In the genomic region with DNA sequence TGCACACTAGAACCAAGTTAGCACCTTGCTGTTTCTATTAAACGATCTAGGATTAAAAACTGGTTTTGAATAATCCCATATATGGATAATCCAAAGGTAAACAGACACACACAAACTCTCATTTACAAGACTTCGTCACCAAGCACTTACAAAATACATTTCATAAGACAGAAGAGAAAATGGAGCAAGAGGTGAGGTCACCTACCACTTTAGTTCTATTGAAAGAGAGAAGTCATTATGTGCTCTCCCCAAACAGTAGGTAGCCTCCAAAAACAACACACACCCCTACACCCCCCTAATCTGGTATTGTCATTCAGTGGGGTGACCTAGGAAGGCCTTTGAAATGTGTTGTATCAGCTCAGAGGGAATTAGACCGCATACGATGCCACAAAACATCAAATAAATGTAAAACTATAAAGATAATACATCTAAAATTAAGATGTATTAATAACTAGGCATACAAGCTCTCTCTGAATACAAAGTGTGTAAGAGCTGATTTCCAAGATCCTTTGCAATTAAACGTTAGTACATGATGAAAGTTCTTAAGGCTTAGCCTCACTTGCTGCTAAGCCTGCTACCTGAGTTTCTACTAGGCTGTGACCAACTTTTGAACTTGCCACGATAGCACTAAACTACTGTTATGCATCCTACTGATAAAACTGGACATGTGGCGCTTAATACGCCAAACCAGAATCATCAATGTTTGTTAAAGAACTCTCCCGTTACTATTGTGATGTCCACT, we compare ENCODE assay signal across 8 cellular contexts. TPM values are rescaled to one million over a fixed set of nuclear protein-coding genes. Genes with fewer than 3 reads are reported as not detected.
DNase-seq lines count a peak whose midpoint lies in the region; ATAC-seq and TF ChIP-seq lines count a peak whose summit lies in the region.

No MANE protein-coding gene starts in this region.

- H3K27me3 ChIP-seq in hepatocyte, result no peaks in the 10 kb centered on the region

- 10% methylated on average over 9 of the region's 9 CpGs for WGBS in hepatocyte (ENCODE audit: low lambda C conversion rate, missing lambda C conversion rate)

- peaks cover 37% of the 10 kb centered on the region for H3K4me1 Mint-ChIP-seq in activated CD4-positive, alpha-beta T cell treated with anti-CD3 and anti-CD28 coated beads for 36 hours
- peaks cover 33% of the 10 kb centered on the region for H3K4me1 Mint-ChIP-seq in activated CD8-positive, alpha-beta T cell treated with anti-CD3 and anti-CD28 coated beads for 36 hours (ENCODE audit: low read depth)

- peak overlapping the region; percentile 92 for H3K4me3 Mint-ChIP-seq in activated CD4-positive, alpha-beta T cell treated with anti-CD3 and anti-CD28 coated beads for 36 hours
- peak overlapping the region; percentile 92 for H3K4me3 Mint-ChIP-seq in activated CD8-positive, alpha-beta T cell treated with anti-CD3 and anti-CD28 coated beads for 36 hours

- no peaks in the 10 kb centered on the region for H3K9me3 ChIP-seq in hepatocyte (ENCODE audit: low read depth)

- peaks cover 60% of the 10 kb centered on the region for H3K79me2 ChIP-seq in hepatocyte

- ATAC-seq in activated CD4-positive, alpha-beta T cell treated with anti-CD3 and anti-CD28 coated beads for 36 hours, result peak; percentile 38
- ATAC-seq in activated CD8-positive, alpha-beta T cell treated with anti-CD3 and anti-CD28 coated beads for 36 hours, result peak; percentile 15

- H3K27me3 Mint-ChIP-seq in activated CD4-positive, alpha-beta T cell treated with anti-CD3 and anti-CD28 coated beads for 36 hours, result no peaks in the 10 kb centered on the region
- H3K27me3 Mint-ChIP-seq in activated CD8-positive, alpha-beta T cell treated with anti-CD3 and anti-CD28 coated beads for 36 hours, result no peaks in the 10 kb centered on the region

- H3K4me1 ChIP-seq in hepatocyte (ENCODE audit: insufficient read depth), result peaks cover 26% of the 10 kb centered on the region

- H3K27ac Mint-ChIP-seq in activated CD4-positive, alpha-beta T cell treated with anti-CD3 and anti-CD28 coated beads for 36 hours, result peak overlapping the region; percentile 97
- peak overlapping the region; percentile 97 for H3K27ac Mint-ChIP-seq in activated CD8-positive, alpha-beta T cell treated with anti-CD3 and anti-CD28 coated beads for 36 hours

- H3K36me3 ChIP-seq in hepatocyte (replicated peaks; ENCODE audit: insufficient read depth, low read depth), result no peaks in the 10 kb centered on the region

- H3K27ac ChIP-seq in hepatocyte, result peak overlapping the region; percentile 83
- H3K27ac ChIP-seq in skin epidermis, result peak overlapping the region in 19 of 21 experiments; percentile 68 to 95 (median 88)

- peaks cover 16% of the 10 kb centered on the region for H4K20me1 ChIP-seq in hepatocyte (ENCODE audit: insufficient read depth, poor library complexity, severe bottlenecking)

- H3K4me3 ChIP-seq in Jurkat, Clone E6-1 (ENCODE audit: low read length), result peak overlapping the region; percentile 80
- H3K4me3 ChIP-seq in hepatocyte, result peak overlapping the region; percentile 65
- H3K4me3 ChIP-seq in skin epidermis, result peak overlapping the region; percentile 72 to 96 (median 93)

- no peaks in the 10 kb centered on the region for H3K9me2 ChIP-seq in hepatocyte (replicated peaks; ENCODE audit: insufficient read depth)

- POLR2A ChIA-PET in activated CD4-positive, alpha-beta T cell treated with anti-CD3 and anti-CD28 coated beads for 36 hours (lab: Charles Lee), result no interaction called here
- POLR2A ChIA-PET in activated CD8-positive, alpha-beta T cell treated with anti-CD3 and anti-CD28 coated beads for 36 hours (lab: Charles Lee), result interaction anchor here (1.4 to 2.0 kb wide), 2 partner anchors 15 to 109 kb away, joined by 6 to 10 read pairs; a partner anchor contains a TSS

- peak overlapping the region; percentile 92 for H2AFZ ChIP-seq in hepatocyte

- CTCF ChIA-PET in activated CD4-positive, alpha-beta T cell treated with anti-CD3 and anti-CD28 coated beads for 36 hours (lab: Charles Lee), result interaction anchor here (0.7 kb wide), 1 partner anchor 176 kb away, joined by 3 read pairs; no protein-coding TSS in a partner anchor
- CTCF ChIA-PET in activated CD8-positive, alpha-beta T cell treated with anti-CD3 and anti-CD28 coated beads for 36 hours (lab: Charles Lee), result interaction anchor here (1.3 kb wide), 1 partner anchor 175 kb away, joined by 6 read pairs; no protein-coding TSS in a partner anchor

- intact Hi-C loops in activated CD4-positive, alpha-beta T cell treated with anti-CD3 and anti-CD28 coated beads for 36 hours (cut with DNase I, micrococcal nuclease), result no loop called here
- intact Hi-C loops in activated CD8-positive, alpha-beta T cell treated with anti-CD3 and anti-CD28 coated beads for 36 hours (cut with micrococcal nuclease), result no loop called here

- H3K4me2 ChIP-seq in hepatocyte, result peak overlapping the region; percentile 99

- peaks cover 27% of the 10 kb centered on the region for H3K36me3 Mint-ChIP-seq in activated CD4-positive, alpha-beta T cell treated with anti-CD3 and anti-CD28 coated beads for 36 hours (ENCODE audit: low read depth)
- H3K36me3 Mint-ChIP-seq in activated CD8-positive, alpha-beta T cell treated with anti-CD3 and anti-CD28 coated beads for 36 hours (ENCODE audit: low read depth), result peaks cover 32% of the 10 kb centered on the region

- no peak for DNase-seq in activated CD4-positive, alpha-beta T cell treated with anti-CD3 and anti-CD28 coated beads for 36 hours
- no peak for DNase-seq in activated CD4-positive, alpha-beta T cell treated with anti-CD3 and anti-CD28 coated beads, Interleukin-2, amount 50 U/mL, for 1 hour
- DNase-seq in Jurkat, Clone E6-1 (ENCODE audit: low read depth, low spot score), result no peak
- no peak for DNase-seq in activated CD8-positive, alpha-beta T cell treated with anti-CD3 and anti-CD28 coated beads for 36 hours
- DNase-seq in hepatocyte (ENCODE audit: low spot score) (peak; percentile 19), midbrain (lab: John Stamatoyannopoulos, UW) (no peak)
- no peak for DNase-seq in activated effector memory CD4-positive, alpha-beta T cell treated with anti-CD3 and anti-CD28 coated beads, Interleukin-2, amount 50 U/mL, for 16 hours

- no peaks in the 10 kb centered on the region for H3K9me3 Mint-ChIP-seq in activated CD4-positive, alpha-beta T cell treated with anti-CD3 and anti-CD28 coated beads for 36 hours (ENCODE audit: low read depth)
- no peaks in the 10 kb centered on the region for H3K9me3 Mint-ChIP-seq in activated CD8-positive, alpha-beta T cell treated with anti-CD3 and anti-CD28 coated beads for 36 hours

- no peak for TF ChIP-seq CTCF in activated CD8-positive, alpha-beta T cell treated with anti-CD3 and anti-CD28 coated beads for 36 hours (IDR thresholded peaks at IDR 0.05)
- no peak for TF ChIP-seq CTCF in hepatocyte (IDR thresholded peaks at IDR 0.05; ENCODE audit: poor library complexity)

RNA-seq across cellular contexts. Expression of a gene that starts 1.6 kb away (rescaled TPM):
- total RNA-seq in activated CD4-positive, alpha-beta T cell treated with anti-CD3 and anti-CD28 coated beads for 36 hours, result 100 to 1,000 TPM; 100 to 118 TPM
- polyA plus RNA-seq in Jurkat, Clone E6-1 (2012; ENCODE audit: insufficient read depth, insufficient read length), result 101 TPM
- 100 to 1,000 TPM; 117 to 133 TPM for total RNA-seq in activated CD8-positive, alpha-beta T cell treated with anti-CD3 and anti-CD28 coated beads for 36 hours
- total RNA-seq in hepatocyte, result 63.9 and 69.4 TPM in 2 replicates
- polyA plus RNA-seq in hepatocyte, result 39.3 and 48.0 TPM in 2 replicates
